In genomic region chrX:30887288-30887687, GRCh38 we compare ENCODE assay signal across 1 cellular context.
A peak's percentile ranks its signal among the peaks of the same experiment; 100 is the strongest.
TF ChIP-seq lines count a peak whose summit lies in the region.

No MANE protein-coding gene starts in this region.

TF ChIP-seq in HepG2, 621 proteins besides CTCF, POLR2A, EP300 and RAD21:
- TF ChIP-seq MAFF (IDR thresholded peaks at IDR 0.05; ENCODE audit: low read depth, low read length) (peak; percentile 86), MAFK (conservative IDR thresholded peaks at IDR 0.05 in 1 of 2, IDR thresholded peaks at IDR 0.05 in 1 of 2; ENCODE audit: low read length in 2 of 2) (peak; percentile 80 to 88), RFX5 (IDR thresholded peaks at IDR 0.05; ENCODE audit: low read depth, low read length) (no peak)
